ENCODE assay signal across 20 cellular contexts in genomic region chr7:120924837-120925236, GRCh38. TPM values are rescaled to one million over a fixed set of nuclear protein-coding genes. Genes with fewer than 3 reads are reported as not detected.
DNase-seq lines count a peak whose midpoint lies in the region; ATAC-seq, FAIRE-seq and TF ChIP-seq lines count a peak whose summit lies in the region.
"Had no signal": no experiment of that assay in that cellular context is flagged by ENCODE, and none has a peak within 500 bp of the region (broad histone marks: within the 10 kb centered on the region; RNA-seq: fewer than 3 reads in every experiment).

No MANE protein-coding gene starts in this region.

- TF ChIP-seq POLR2A in IMR-90 (IDR thresholded peaks at IDR 0.05; ENCODE audit: low read depth, low read length) (no peak), K562 (conservative IDR thresholded peaks at IDR 0.05) (no peak)

- no peak for TF ChIP-seq RAD21 in IMR-90 (IDR thresholded peaks at IDR 0.05; ENCODE audit: low read length)
- no peak for TF ChIP-seq RAD21 in K562 (CRISPR knock-in tag; conservative IDR thresholded peaks at IDR 0.05 in 1 of 2, IDR thresholded peaks at IDR 0.05 in 1 of 2)

- H2AK9ac ChIP-seq in IMR-90 (replicated peaks; ENCODE audit: low read depth, low read length, poor library complexity), result no peak overlapping the region

- H3K18ac ChIP-seq in IMR-90 (ENCODE audit: low read depth, low read length), result no peak overlapping the region
- no peak overlapping the region for H3K18ac ChIP-seq in trophoblast cell (ENCODE audit: low read length)

- no peaks in the 10 kb centered on the region for H3K79me2 ChIP-seq in K562 (ENCODE audit: control insufficient read depth, insufficient read depth, low read length)
- H3K79me2 ChIP-seq in trophoblast cell (ENCODE audit: control insufficient read depth, insufficient read depth, low read length, poor library complexity), result no peaks in the 10 kb centered on the region
- no peaks in the 10 kb centered on the region for H3K79me2 ChIP-seq in Karpas-422 (ENCODE audit: low read length)

- no peak overlapping the region for H3K14ac ChIP-seq in IMR-90 (replicated peaks; ENCODE audit: low read depth, low read length)
- no peak overlapping the region for H3K14ac ChIP-seq in trophoblast cell (ENCODE audit: low read length)

- H3K4me1 ChIP-seq in IMR-90 (ENCODE audit: control insufficient read depth, insufficient read depth, low read length), result no peaks in the 10 kb centered on the region
- no peaks in the 10 kb centered on the region for H3K4me1 ChIP-seq in K562 (replicated peaks in 1 of 2; ENCODE audit: control insufficient read depth in 2 of 2, insufficient read depth in 2 of 2, low read length in 2 of 2)
- no peaks in the 10 kb centered on the region for H3K4me1 ChIP-seq in trophoblast cell (ENCODE audit: control insufficient read depth in 1 of 2, insufficient read depth in 2 of 2, low read length in 2 of 2)
- no peaks in the 10 kb centered on the region for H3K4me1 ChIP-seq in Karpas-422 (ENCODE audit: low read length)
- no peaks in the 10 kb centered on the region for H3K4me1 ChIP-seq in pancreas
- H3K4me1 ChIP-seq: A549, Caco-2 had no signal

- H3K9me1 ChIP-seq in IMR-90 (ENCODE audit: insufficient read depth, low read length) (no peaks in the 10 kb centered on the region; the same call in 1 of the 2 replicates), K562 (ENCODE audit: control insufficient read depth, insufficient read depth, low read length) (no peaks in the 10 kb centered on the region)

- no peaks in the 10 kb centered on the region for H3K9me3 ChIP-seq in IMR-90 (ENCODE audit: control insufficient read depth, insufficient read depth, low read length)
- H3K9me3 ChIP-seq in K562 (replicated peaks; ENCODE audit: control insufficient read depth, insufficient read depth, low read depth, low read length), result no peaks in the 10 kb centered on the region
- H3K9me3 ChIP-seq in trophoblast cell (ENCODE audit: insufficient read depth, low read depth, low read length), result no peaks in the 10 kb centered on the region
- H3K9me3 ChIP-seq in Karpas-422 (ENCODE audit: low read length), result no peaks in the 10 kb centered on the region
- no peaks in the 10 kb centered on the region for H3K9me3 ChIP-seq in pancreas
- H3K9me3 ChIP-seq: A549; BLaER1 treated with 17β-estradiol and CSF1 and Interleukin-3, amounts not matched to agents 10 nM and 100 nM; Caco-2 had no signal

- dilution Hi-C loops in IMR-90 (cut with HindIII; ENCODE audit: low sequenced_read_pairs, unreplicated experiment), result no loop called here

- H3K27ac ChIP-seq in IMR-90 (ENCODE audit: insufficient read depth, low read length), result no peak overlapping the region
- no peak overlapping the region for H3K27ac ChIP-seq in K562 (ENCODE audit: extremely low read depth, low read depth, low read length)
- no peak overlapping the region for H3K27ac ChIP-seq in trophoblast cell (ENCODE audit: low read depth, low read length)
- no peak overlapping the region for H3K27ac ChIP-seq in Karpas-422 (ENCODE audit: low read length)
- H3K27ac ChIP-seq in pancreas, result no peak overlapping the region
- H3K27ac ChIP-seq: 22Rv1; A549; BLaER1 treated with 17β-estradiol and CSF1 and Interleukin-3, amounts not matched to agents 10 nM and 100 nM; C4-2B had no signal

- H3K23ac ChIP-seq in IMR-90 (ENCODE audit: low read depth, low read length) (no peak overlapping the region), trophoblast cell (ENCODE audit: low read length) (no peak overlapping the region)

- no peak overlapping the region for H3K56ac ChIP-seq in IMR-90 (ENCODE audit: extremely low read depth, insufficient read depth, low read length)

- no peak overlapping the region for H3K9ac ChIP-seq in IMR-90 (ENCODE audit: low read depth, low read length)
- no peak overlapping the region for H3K9ac ChIP-seq in K562 (ENCODE audit: insufficient read depth in 1 of 2, low read depth in 2 of 2, low read length in 2 of 2)
- no peak overlapping the region for H3K9ac ChIP-seq in trophoblast cell (ENCODE audit: low read length)
- no peak overlapping the region for H3K9ac ChIP-seq in Karpas-422 (ENCODE audit: low read length)
- H3K9ac ChIP-seq: BLaER1 treated with 17β-estradiol and CSF1 and Interleukin-3, amounts not matched to agents 10 nM and 100 nM had no signal

- H2BK15ac ChIP-seq in IMR-90 (ENCODE audit: low read depth, low read length), result no peak overlapping the region

- POLR2A ChIA-PET in IMR-90 (lab: Charles Lee; ENCODE audit: unreplicated experiment) (no interaction called here), K562 (lab: Yijun Ruan, JAX) (no interaction called here)

- peak; percentile 83 for ATAC-seq in IMR-90 (ENCODE audit: low read depth)
- ATAC-seq in K562, result peak; percentile 57
- no peak for ATAC-seq in GM18520 (IDR thresholded peaks at IDR 0.05; ENCODE audit: unreplicated experiment)
- no peak for ATAC-seq in pancreas
- ATAC-seq: A549; CD8-positive, alpha-beta T cell had no signal

- intact Hi-C loops in IMR-90 (cut with micrococcal nuclease) (loop anchor here (5.0 kb wide), 1 partner anchor 43 kb away; no protein-coding TSS in a partner anchor), K562 (cut with micrococcal nuclease) (no loop called here), pancreas (cut with DNase I) (no loop called here)

- no peaks in the 10 kb centered on the region for H3K79me1 ChIP-seq in IMR-90 (ENCODE audit: low read depth in 1 of 2, low read length in 2 of 2)
- no peaks in the 10 kb centered on the region for H3K79me1 ChIP-seq in trophoblast cell (ENCODE audit: low read length)

- TF ChIP-seq CTCF in IMR-90 (conservative IDR thresholded peaks at IDR 0.05; ENCODE audit: low read depth, low read length), result no peak
- no peak for TF ChIP-seq CTCF in K562 (IDR thresholded peaks at IDR 0.05 in 2 of 3, conservative IDR thresholded peaks at IDR 0.05 in 1 of 3; ENCODE audit: insufficient read depth in 2 of 3, low read depth in 1 of 3, low read length in 3 of 3)
- TF ChIP-seq CTCF in pancreas (IDR thresholded peaks at IDR 0.05), result no peak

- H2AK5ac ChIP-seq in IMR-90 (ENCODE audit: low read depth, low read length) (no peak overlapping the region), trophoblast cell (ENCODE audit: low read length) (no peak overlapping the region)

- no peaks in the 10 kb centered on the region for H3K9me2 ChIP-seq in Karpas-422 (replicated peaks; ENCODE audit: insufficient read depth, low read length)

- H4K8ac ChIP-seq in IMR-90 (ENCODE audit: low read depth in 2 of 2, low read length in 2 of 2) (no peak overlapping the region), trophoblast cell (ENCODE audit: low read depth, low read length) (no peak overlapping the region)

- CTCF ChIA-PET in IMR-90 (lab: Yijun Ruan, JAX), result no interaction called here
- CTCF ChIA-PET in K562 (lab: Yijun Ruan, JAX; ENCODE audit: low intra/inter-chr PET ratio), result no interaction called here

- H4K5ac ChIP-seq in IMR-90 (ENCODE audit: low read depth, low read length), result no peak overlapping the region

- no peak overlapping the region for H2AFZ ChIP-seq in IMR-90 (replicated peaks; ENCODE audit: low read length, poor library complexity)
- no peak overlapping the region for H2AFZ ChIP-seq in K562 (ENCODE audit: low read depth, low read length)
- no peak overlapping the region for H2AFZ ChIP-seq in trophoblast cell (ENCODE audit: insufficient read depth, low read length, poor library complexity)
- H2AFZ ChIP-seq in Karpas-422 (ENCODE audit: low read length), result no peak overlapping the region

- H3K36me3 ChIP-seq in IMR-90 (ENCODE audit: control insufficient read depth, insufficient read depth, low read length) (no peaks in the 10 kb centered on the region), K562 (ENCODE audit: control insufficient read depth, insufficient read depth, low read length) (no peaks in the 10 kb centered on the region), trophoblast cell (ENCODE audit: control insufficient read depth in 1 of 2, insufficient read depth in 2 of 2, low read length in 2 of 2) (no peaks in the 10 kb centered on the region), Karpas-422 (ENCODE audit: insufficient read depth, low read length) (no peaks in the 10 kb centered on the region), pancreas (no peaks in the 10 kb centered on the region)
- H3K36me3 ChIP-seq: BLaER1 treated with 17β-estradiol and CSF1 and Interleukin-3, amounts not matched to agents 10 nM and 100 nM had no signal

- FAIRE-seq in K562 (lab: Jason Lieb, UNC) (no peak), pancreas (lab: Jason Lieb, UNC) (no peak)
- FAIRE-seq: A549, D721Med, G401.6, GM12891 had no signal

- no peak overlapping the region for H2BK20ac ChIP-seq in IMR-90 (ENCODE audit: low read depth, low read length)

- H2BK120ac ChIP-seq in IMR-90 (ENCODE audit: low read depth, low read length) (no peak overlapping the region), trophoblast cell (ENCODE audit: insufficient read depth, low read length, poor library complexity) (no peak overlapping the region)

- H4K91ac ChIP-seq in IMR-90 (ENCODE audit: insufficient read depth, low read depth, low read length) (no peak overlapping the region), trophoblast cell (ENCODE audit: low read depth, low read length) (no peak overlapping the region)

- H2BK12ac ChIP-seq in trophoblast cell (ENCODE audit: low read length), result no peak overlapping the region

- WGBS in IMR-90 (ENCODE audit: extremely low coverage in 2 of 2, insufficient read length in 1 of 2), 2 experiments, result no CpG with 5 or more reads among the region's 2 CpGs
- WGBS in K562 (ENCODE audit: insufficient coverage, low coverage, missing lambda C conversion rate), result 1% methylated on average over 2 of the region's 2 CpGs
- no CpG with 5 or more reads among the region's 2 CpGs for WGBS in trophoblast cell (ENCODE audit: extremely low coverage, insufficient coverage, insufficient read length)
- 56 to 72% methylated on average over 2 of the region's 2 CpGs for WGBS in pancreas, 2 donors

- no peaks in the 10 kb centered on the region for H4K20me1 ChIP-seq in IMR-90 (ENCODE audit: insufficient read depth, low read length)
- H4K20me1 ChIP-seq in K562 (replicated peaks; ENCODE audit: control insufficient read depth, insufficient read depth, low read length), result no peaks in the 10 kb centered on the region
- H4K20me1 ChIP-seq in Karpas-422 (ENCODE audit: insufficient read depth, low read depth, low read length), result no peaks in the 10 kb centered on the region
- H4K20me1 ChIP-seq: BLaER1 treated with 17β-estradiol and CSF1 and Interleukin-3, amounts not matched to agents 10 nM and 100 nM had no signal

- peak overlapping the region; percentile 25 for H2BK5ac ChIP-seq in IMR-90 (ENCODE audit: low read depth, low read length, poor library complexity, severe bottlenecking)
- H2BK5ac ChIP-seq in trophoblast cell (ENCODE audit: low read depth, low read length, poor library complexity), result no peak overlapping the region

- BruUV-seq in IMR-90 (replicated peaks; lab: Mats Ljungman, UMichigan) (no TSS peak), K562 (replicated peaks; lab: Mats Ljungman, UMichigan) (no TSS peak)

- H3K4me3 ChIP-seq in IMR-90 (ENCODE audit: insufficient read depth, low read depth, low read length), result no peak overlapping the region
- no peak overlapping the region for H3K4me3 ChIP-seq in K562
- no peak overlapping the region for H3K4me3 ChIP-seq in trophoblast cell (ENCODE audit: low read depth, low read length)
- H3K4me3 ChIP-seq in Karpas-422 (ENCODE audit: low read length), result no peak overlapping the region
- H3K4me3 ChIP-seq in pancreas, result no peak overlapping the region
- H3K4me3 ChIP-seq: A549; BLaER1 treated with 17β-estradiol and CSF1 and Interleukin-3, amounts not matched to agents 10 nM and 100 nM had no signal

- H3K4me2 ChIP-seq in IMR-90 (ENCODE audit: low read depth, low read length), result no peak overlapping the region; the same call in 1 of the 2 replicates
- H3K4me2 ChIP-seq in K562 (ENCODE audit: insufficient read depth, low read length), result no peak overlapping the region
- no peak overlapping the region for H3K4me2 ChIP-seq in trophoblast cell (ENCODE audit: low read length)
- no peak overlapping the region for H3K4me2 ChIP-seq in Karpas-422 (ENCODE audit: low read depth, low read length, poor library complexity, severe bottlenecking)
- H3K4me2 ChIP-seq: A549; BLaER1 treated with 17β-estradiol and CSF1 and Interleukin-3, amounts not matched to agents 10 nM and 100 nM had no signal

- DNase-seq in IMR-90 (peak; percentile 48), K562 (ENCODE audit: extremely low read depth in 1 of 4, low spot score in 3 of 4) (no peak), trophoblast cell (peak; percentile 64 to 84), Karpas-422 (no peak), pancreas (no peak)
- DNase-seq: AML-193; Caco-2; Calu3; CD4-positive, alpha-beta T cell; CD8-positive, alpha-beta T cell; DMS79 treated with DMSO at 0.1 percent for 48 hours; GF-D8 had no signal

- in situ Hi-C loops in IMR-90 (cut with MboI; ENCODE audit: low sequenced_read_pairs), result loop anchor here (10.0 kb wide), 1 partner anchor 120 kb away; no protein-coding TSS in a partner anchor
- in situ Hi-C loops in K562 (cut with MboI), result no loop called here

- TF ChIP-seq EP300 in K562 (IDR thresholded peaks at IDR 0.05; ENCODE audit: low read length), result no peak

- no peaks in the 10 kb centered on the region for H3K27me3 ChIP-seq in IMR-90 (ENCODE audit: control insufficient read depth, insufficient read depth, low read length)
- peaks cover 0 to 2% of the 10 kb centered on the region in 2 experiments; a peak in 3 of 5 replicates for H3K27me3 ChIP-seq in K562 (ENCODE audit: control insufficient read depth in 2 of 2, insufficient read depth in 2 of 2, low read length in 2 of 2)
- no peaks in the 10 kb centered on the region for H3K27me3 ChIP-seq in trophoblast cell (ENCODE audit: insufficient read depth, low read length)
- no peaks in the 10 kb centered on the region for H3K27me3 ChIP-seq in Karpas-422 (ENCODE audit: low read length)
- H3K27me3 ChIP-seq in pancreas, result no peaks in the 10 kb centered on the region
- H3K27me3 ChIP-seq: BLaER1 treated with 17β-estradiol and CSF1 and Interleukin-3, amounts not matched to agents 10 nM and 100 nM had no signal

- no peak overlapping the region for H3K4ac ChIP-seq in IMR-90 (ENCODE audit: low read depth, low read length)
- no peak overlapping the region for H3K4ac ChIP-seq in trophoblast cell (ENCODE audit: low read depth, low read length)

- no peak overlapping the region for H4K12ac ChIP-seq in trophoblast cell (ENCODE audit: low read depth, low read length)

RNA-seq across cellular contexts. Expression of gene ING3, which starts 25.7 kb away (rescaled TPM):
- total RNA-seq in IMR-90 (2012; rRNA removed) (11.3 and 14.4 TPM in 2 replicates), K562 (2014; rRNA removed) (19.8 and 22.8 TPM in 2 replicates), K562 (2014; rRNA removed; fragmentation: Illumina TruSeq; extraction: Trizol) (50.4 and 59.3 TPM in 2 replicates), K562 (2015; rRNA removed; fragmentation: Illumina TruSeq; extraction: Trizol) (38.8 and 43.9 TPM in 2 replicates), K562 (2021) (37.0 and 38.1 TPM in 2 replicates), pancreas (10 to 100 TPM in 1 of 6 donors, 1 to 10 TPM in 5; 6.2 to 10.1 (median 7.6) TPM)
- polyA plus RNA-seq in IMR-90 (2012; rRNA removed) (6.8 and 7.2 TPM in 2 replicates), K562 (2011; rRNA removed) (38.2 and 54.6 TPM in 2 replicates), K562 (2014; fragmentation: Illumina TruSeq; extraction: Trizol) (50.3 and 58.0 TPM in 2 replicates), K562 (2014; fragmentation: Nextera tagmentation; extraction: Ambion mirVana) (100 to 1,000 TPM; 216 to 233 TPM), K562 (2014; rRNA removed) (36.0 and 43.8 TPM in 2 replicates), pancreas (10 to 100 TPM in 1 of 2 donors, 1 to 10 TPM in 1; 6.3 to 10.8 TPM)
- polyA plus RNA-seq in IMR-90 (2012; cell fraction: cytosol; rRNA removed), result 0.82 and 1.1 TPM in 2 replicates
- polyA plus RNA-seq in IMR-90 (2012; cell fraction: nucleus; rRNA removed; ENCODE audit: low replicate concordance), result 1.3 and 13.2 TPM in 2 replicates
- 16.8 and 65.4 TPM in 2 replicates for total RNA-seq in K562 (2011; cell fraction: chromatin; rRNA removed; ENCODE audit: low replicate concordance)
- 11.8 and 15.3 TPM in 2 replicates for total RNA-seq in K562 (2011; cell fraction: nucleolus; rRNA removed)
- 29.0 and 51.5 TPM in 2 replicates for total RNA-seq in K562 (2011; cell fraction: nucleoplasm; rRNA removed)
- polyA plus RNA-seq in K562 (2011; cell fraction: cytosol; rRNA removed), result 8.1 and 14.7 TPM in 2 replicates
- 19.7 and 49.3 TPM in 2 replicates for polyA plus RNA-seq in K562 (2011; cell fraction: nucleus; rRNA removed)
- polyA plus RNA-seq in K562 (2012), result 34.5 and 42.1 TPM in 2 replicates
- polyA minus RNA-seq in K562 (2011; rRNA and poly(A)+ RNA removed), result 54.3 and 56.3 TPM in 2 replicates
- polyA minus RNA-seq in K562 (2011; cell fraction: cytosol; rRNA and poly(A)+ RNA removed), result 12.3 and 13.2 TPM in 2 replicates
- 27.2 and 55.6 TPM in 2 replicates for polyA minus RNA-seq in K562 (2011; cell fraction: nucleus; rRNA and poly(A)+ RNA removed)
- 10.3 and 11.2 TPM in 2 replicates for polyA plus RNA-seq in trophoblast cell (2013)
- 8.7 and 20.2 TPM in 2 replicates for total RNA-seq in Karpas-422 (2014; rRNA removed; shearing (Covaris generic); ENCODE audit: low replicate concordance)

Comparison
In these comparisons a context has a peak if more than half of its experiments do, and no peak if none do; other contexts are left out.
1. ATAC-seq: peak in IMR-90 (single experiment) and K562 (single experiment); none in GM18520 (single experiment) and pancreas (0 of 4).
2. DNase-seq: peak in IMR-90 (single experiment) and trophoblast cell (2 of 2); none in K562 (0 of 4), Karpas-422 (single experiment) and pancreas (0 of 6).